1 cellular context compared by ENCODE assay signal in the genomic region with DNA sequence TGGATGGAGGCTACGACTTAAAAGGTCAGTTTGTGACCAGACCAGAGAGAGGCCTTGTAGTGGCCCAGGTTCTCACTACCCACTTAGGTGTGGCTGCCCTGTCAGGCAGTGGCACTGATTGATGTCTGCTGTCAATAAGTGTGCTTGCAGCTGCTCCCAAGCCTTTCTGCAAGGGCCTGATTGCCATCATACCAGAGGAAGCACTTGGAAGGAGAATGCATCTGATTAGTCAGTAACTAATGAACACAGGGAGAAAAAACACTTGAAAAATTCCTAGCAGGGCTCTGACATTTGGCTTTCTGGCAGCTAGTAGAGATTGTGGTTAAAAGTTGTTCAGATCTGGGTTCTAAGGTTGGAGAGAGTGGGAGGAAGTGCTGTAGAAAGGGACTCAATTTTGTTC.
TF ChIP-seq lines count a peak whose summit lies in the region.

No MANE protein-coding gene starts in this region.

TF ChIP-seq in IMR-90, 13 proteins besides CTCF, POLR2A, EP300 and RAD21 (continued from another document):
- TF ChIP-seq NFE2L2 (IDR thresholded peaks at IDR 0.05; ENCODE audit: low read depth, low read length): no peak
- TF ChIP-seq MXI1 (IDR thresholded peaks at IDR 0.05; ENCODE audit: borderline replicate concordance, low read depth, low read length): no peak
- TF ChIP-seq USF2 (IDR thresholded peaks at IDR 0.05; ENCODE audit: low read depth, low read length): no peak
